Comparison of ENCODE assay signal across 12 cellular contexts in the genomic region with DNA sequence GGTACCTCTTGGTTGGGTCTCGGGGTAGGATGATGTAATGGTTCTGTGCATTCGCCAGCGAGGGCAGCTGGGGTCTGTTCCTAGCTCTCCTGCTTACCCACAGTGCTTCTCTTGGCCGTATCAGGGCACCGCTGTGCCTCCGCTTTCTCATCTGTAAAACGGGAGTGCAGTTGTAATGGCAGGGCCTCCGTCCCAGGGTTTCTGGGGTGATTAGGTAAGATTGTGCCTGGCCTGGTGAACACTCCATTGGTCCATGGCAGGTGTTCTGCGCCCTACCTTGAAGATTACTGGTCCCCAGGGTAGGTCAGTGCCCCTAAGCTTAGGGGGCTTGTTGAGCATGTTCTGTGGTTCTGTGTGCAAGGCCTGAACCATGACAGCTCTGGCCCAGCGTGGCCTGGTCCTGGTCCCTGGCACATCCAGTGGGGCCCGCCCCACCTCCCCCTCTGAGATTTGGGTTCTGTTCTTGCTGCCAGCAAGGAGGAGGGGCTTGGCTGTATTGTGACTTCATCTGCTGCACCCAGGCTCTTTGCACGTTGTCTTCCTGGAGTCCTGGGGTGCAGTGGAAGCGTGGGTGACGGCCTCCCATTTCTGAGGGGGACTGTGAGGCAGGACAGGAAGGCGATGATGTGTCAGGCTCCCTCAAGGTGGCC. TPM values are rescaled to one million over a fixed set of nuclear protein-coding genes. Genes with fewer than 3 reads are reported as not detected.
DNase-seq lines count a peak whose midpoint lies in the region; TF ChIP-seq lines count a peak whose summit lies in the region.
"Had no signal": no experiment of that assay in that cellular context is flagged by ENCODE, and none has a peak within 500 bp of the region (broad histone marks: within the 10 kb centered on the region; RNA-seq: fewer than 3 reads in every experiment).

No MANE protein-coding gene starts in this region.

- H2BK120ac ChIP-seq in neuronal stem cell (ENCODE audit: low read depth, low read length) = no peak overlapping the region

- peak overlapping the region; percentile 89 for H2AK5ac ChIP-seq in neuronal stem cell (ENCODE audit: low read depth, low read length)

- TF ChIP-seq CTCF in dorsolateral prefrontal cortex (IDR thresholded peaks at IDR 0.05 in 54 of 56, conservative IDR thresholded peaks at IDR 0.05 in 2 of 56; ENCODE audit: low read depth in 1 of 56, partially characterized antibody in 56 of 56) (no peak), mammary epithelial cell (conservative IDR thresholded peaks at IDR 0.05 in 1 of 2, IDR thresholded peaks at IDR 0.05 in 1 of 2; ENCODE audit: extremely low read depth in 1 of 2, insufficient read depth in 1 of 2, low read depth in 1 of 2, low read length in 2 of 2) (no peak)

- dilution Hi-C loops in mammary epithelial cell (cut with HindIII; ENCODE audit: low sequenced_read_pairs) = loop anchor here (5.0 kb wide), 1 partner anchor 75 kb away; a partner anchor contains a TSS

- no TSS peak for BruUV-seq in mammary epithelial cell (replicated peaks; lab: Mats Ljungman, UMichigan)

- CTCF ChIA-PET in mammary epithelial cell (lab: Charles Lee; ENCODE audit: low non-redundant PET) = no interaction called here

- peak overlapping the region; percentile 94 for H3K14ac ChIP-seq in neuronal stem cell (ENCODE audit: low read length)

- peak overlapping the region; percentile 0 for H3K9ac ChIP-seq in HUES6 (ENCODE audit: low read length)
- H3K9ac ChIP-seq in neuronal stem cell (ENCODE audit: low read depth, low read length, poor library complexity) = no peak overlapping the region
- no peak overlapping the region for H3K9ac ChIP-seq in mammary epithelial cell (ENCODE audit: insufficient read depth, low read length)

- H3K79me2 ChIP-seq in mammary epithelial cell (ENCODE audit: insufficient read depth, low read length) = no peaks in the 10 kb centered on the region

- intact Hi-C loops in dorsolateral prefrontal cortex (cut with DNase I) = no loop called here
- intact Hi-C loops in mammary epithelial cell (cut with micrococcal nuclease) = no loop called here

- H3K4me2 ChIP-seq in neuronal stem cell (ENCODE audit: insufficient read depth, low read length, poor library complexity, severe bottlenecking) (no peak overlapping the region), mammary epithelial cell (ENCODE audit: insufficient read depth, low read depth, low read length) (no peak overlapping the region)

- H3K4me1 ChIP-seq in HUES6 (ENCODE audit: control insufficient read depth, insufficient read depth, low read length) (peaks cover 66% of the 10 kb centered on the region), neuronal stem cell (ENCODE audit: control insufficient read depth in 2 of 2, insufficient read depth in 1 of 2, low read depth in 1 of 2, low read length in 2 of 2) (peaks cover 21 to 27% of the 10 kb centered on the region in 2 donors), mammary epithelial cell (ENCODE audit: insufficient read depth, low read length) (no peaks in the 10 kb centered on the region)
- H3K4me1 ChIP-seq in effector memory CD4-positive, alpha-beta T cell (ENCODE audit: control insufficient read depth, insufficient read depth, low read length, poor library complexity, severe bottlenecking) = peaks cover 4% of the 10 kb centered on the region

- in situ Hi-C loops in mammary epithelial cell (cut with MboI; ENCODE audit: low sequenced_read_pairs in 2 of 2) = no loop called here

- H3K9me3 ChIP-seq in HUES6 (ENCODE audit: control insufficient read depth, insufficient read depth, low read depth, low read length) = no peaks in the 10 kb centered on the region
- peaks cover 0 to 2% of the 10 kb centered on the region in 2 donors for H3K9me3 ChIP-seq in neuronal stem cell (replicated peaks in 1 of 2; ENCODE audit: control insufficient read depth in 2 of 2, insufficient read depth in 1 of 2, low read depth in 1 of 2, low read length in 2 of 2)
- no peaks in the 10 kb centered on the region for H3K9me3 ChIP-seq in mammary epithelial cell (replicated peaks; ENCODE audit: insufficient read depth, low read length)
- no peaks in the 10 kb centered on the region for H3K9me3 ChIP-seq in effector memory CD4-positive, alpha-beta T cell (ENCODE audit: control insufficient read depth, low read length)
- H3K9me3 ChIP-seq: left ventricle myocardium inferior had no signal

- peak in 2 of 10 donors; percentile 57 to 66 for DNase-seq in dorsolateral prefrontal cortex
- DNase-seq in neuronal stem cell (ENCODE audit: low spot score) = no peak
- DNase-seq in mammary epithelial cell = no peak
- DNase-seq in effector memory CD4-positive, alpha-beta T cell = no peak
- no peak for DNase-seq in NCI-H1436 treated with DMSO at 0.1 percent for 48 hours (lab: John Stamatoyannopoulos, UW)
- DNase-seq: amniotic stem cell; glutamatergic neuron; left ventricle myocardium inferior; NCI-H2107; stimulated activated CD4-positive, alpha-beta T cell treated with anti-CD3 and anti-CD28 coated beads, Interleukin-2, amount 100 ng/mL, for 48 hours; stimulated activated naive CD4-positive, alpha-beta T cell had no signal

- no peak overlapping the region for H3K4ac ChIP-seq in neuronal stem cell (ENCODE audit: low read length)

- H2BK5ac ChIP-seq in neuronal stem cell (ENCODE audit: low read length) = no peak overlapping the region

- H3K27me3 ChIP-seq in HUES6 (ENCODE audit: control insufficient read depth, insufficient read depth, low read length) (peaks cover 18% of the 10 kb centered on the region), dorsolateral prefrontal cortex (no peaks in the 10 kb centered on the region), neuronal stem cell (ENCODE audit: control insufficient read depth in 3 of 3, insufficient read depth in 3 of 3, low read depth in 1 of 3, low read length in 3 of 3) (peaks cover 0 to 16% (median 0%) of the 10 kb centered on the region in 3 experiments), mammary epithelial cell (ENCODE audit: insufficient read depth, low read length) (peaks cover 3% of the 10 kb centered on the region)
- peaks cover 4% of the 10 kb centered on the region for H3K27me3 ChIP-seq in effector memory CD4-positive, alpha-beta T cell (replicated peaks; ENCODE audit: control insufficient read depth, insufficient read depth, low read length, poor library complexity, severe bottlenecking)

- H2BK12ac ChIP-seq in neuronal stem cell (ENCODE audit: low read length) = peak overlapping the region; percentile 94

- peak overlapping the region; percentile 56 for H2BK15ac ChIP-seq in neuronal stem cell (ENCODE audit: low read length)

- H4K8ac ChIP-seq in neuronal stem cell (ENCODE audit: low read depth, low read length) = no peak overlapping the region

- H3K27ac ChIP-seq in HUES6 (ENCODE audit: low read depth, low read length) (no peak overlapping the region), dorsolateral prefrontal cortex (peak overlapping the region in 58 of 59 donors; percentile 30 to 99 (median 94)), neuronal stem cell (replicated peaks; ENCODE audit: low read length) (no peak overlapping the region), mammary epithelial cell (ENCODE audit: insufficient read depth, low read depth, low read length) (no peak overlapping the region)
- no peak overlapping the region for H3K27ac ChIP-seq in effector memory CD4-positive, alpha-beta T cell (ENCODE audit: insufficient read depth, low read length, poor library complexity, severe bottlenecking)
- H3K27ac ChIP-seq: left ventricle myocardium inferior had no signal

- no peaks in the 10 kb centered on the region for H3K36me3 ChIP-seq in HUES6 (ENCODE audit: control insufficient read depth, insufficient read depth, low read length)
- H3K36me3 ChIP-seq in neuronal stem cell (replicated peaks in 1 of 2; ENCODE audit: control insufficient read depth in 2 of 2, insufficient read depth in 2 of 2, low read length in 2 of 2) = no peaks in the 10 kb centered on the region
- no peaks in the 10 kb centered on the region for H3K36me3 ChIP-seq in mammary epithelial cell (ENCODE audit: insufficient read depth, low read length)
- H3K36me3 ChIP-seq in effector memory CD4-positive, alpha-beta T cell (ENCODE audit: control insufficient read depth, insufficient read depth, low read length) = no peaks in the 10 kb centered on the region
- H3K36me3 ChIP-seq: left ventricle myocardium inferior had no signal

- peak overlapping the region; percentile 44 for H3K23ac ChIP-seq in neuronal stem cell (ENCODE audit: low read depth, low read length, poor library complexity)

- WGBS in neuronal stem cell (ENCODE audit: extremely low coverage in 2 of 2, insufficient read length in 2 of 2, insufficient replicate concordance in 1 of 2), 2 donors = no CpG with 5 or more reads among the region's 15 CpGs
- WGBS in mammary epithelial cell (ENCODE audit: low coverage, missing lambda C conversion rate) = 84% methylated on average over 12 of the region's 15 CpGs

- H4K20me1 ChIP-seq in mammary epithelial cell (ENCODE audit: insufficient read depth, low read length) = no peaks in the 10 kb centered on the region

- H3K4me3 ChIP-seq in HUES6 (ENCODE audit: low read depth, low read length) = no peak overlapping the region
- peak overlapping the region in 51 of 59 donors; percentile 2 to 84 (median 65) for H3K4me3 ChIP-seq in dorsolateral prefrontal cortex
- H3K4me3 ChIP-seq in neuronal stem cell (ENCODE audit: low read length in 2 of 2) = no peak overlapping the region
- no peak overlapping the region for H3K4me3 ChIP-seq in mammary epithelial cell (replicated peaks in 1 of 3; ENCODE audit: insufficient read depth in 1 of 3, low read depth in 2 of 3, low read length in 3 of 3)
- no peak overlapping the region for H3K4me3 ChIP-seq in effector memory CD4-positive, alpha-beta T cell (ENCODE audit: insufficient read depth, low read depth, low read length, poor library complexity, severe bottlenecking)
- H3K4me3 ChIP-seq: left ventricle myocardium inferior had no signal

- H2AFZ ChIP-seq in neuronal stem cell (ENCODE audit: low read length) (no peak overlapping the region), mammary epithelial cell (ENCODE audit: low read depth, low read length) (no peak overlapping the region)

- H3K79me1 ChIP-seq in neuronal stem cell (ENCODE audit: low read depth, low read length) = peaks cover 5% of the 10 kb centered on the region

- peak overlapping the region; percentile 85 for H4K91ac ChIP-seq in neuronal stem cell (ENCODE audit: low read depth, low read length, poor library complexity)

- peak overlapping the region; percentile 52 for H3K18ac ChIP-seq in neuronal stem cell (ENCODE audit: low read length)

RNA-seq across cellular contexts. Expression of a gene that starts 4.9 kb away (rescaled TPM):
- total RNA-seq in dorsolateral prefrontal cortex (100 to 1,000 TPM in 87 of 120 experiments, 10 to 100 TPM in 33; 23.0 to 708 (median 141) TPM), mammary epithelial cell (under 1 TPM; under 0.01 to 0.26 TPM)
- 5.7 TPM for polyA plus RNA-seq in neuronal stem cell (2013, experiment 1 of 2)
- polyA plus RNA-seq in neuronal stem cell (2013, experiment 2 of 2) = 6.0 TPM
- 0.16 TPM for polyA plus RNA-seq in mammary epithelial cell
- polyA minus RNA-seq in mammary epithelial cell = not detected

RNA-seq across cellular contexts. Expression of a gene that starts 35.1 kb away (rescaled TPM):
- 100 to 1,000 TPM in 1 of 120 experiments, 10 to 100 TPM in 119; 40.6 to 123 (median 65.5) TPM for total RNA-seq in dorsolateral prefrontal cortex
- 258 TPM for polyA plus RNA-seq in neuronal stem cell (2013, experiment 1 of 2)
- 242 TPM for polyA plus RNA-seq in neuronal stem cell (2013, experiment 2 of 2)
- 10 to 100 TPM; 48.2 to 99.7 TPM for total RNA-seq in mammary epithelial cell
- polyA plus RNA-seq in mammary epithelial cell = 202 TPM
- 79.7 TPM for polyA minus RNA-seq in mammary epithelial cell

RNA-seq across cellular contexts. Expression of a gene that starts 35.4 kb away (rescaled TPM):
- 10 to 100 TPM in 100 of 120 experiments, 1 to 10 TPM in 20; 4.7 to 24.3 (median 13.8) TPM for total RNA-seq in dorsolateral prefrontal cortex
- polyA plus RNA-seq in neuronal stem cell (2013, experiment 1 of 2) = 30.6 TPM
- polyA plus RNA-seq in neuronal stem cell (2013, experiment 2 of 2) = 31.0 TPM
- total RNA-seq in mammary epithelial cell = 10 to 100 TPM; 11.7 to 46.1 TPM
- polyA plus RNA-seq in mammary epithelial cell = 65.0 TPM
- 96.1 TPM for polyA minus RNA-seq in mammary epithelial cell

RNA-seq across cellular contexts. Expression of a gene that starts 59.5 kb away (rescaled TPM):
- 100 to 1,000 TPM in 23 of 120 experiments, 10 to 100 TPM in 97; 47.3 to 195 (median 80.7) TPM for total RNA-seq in dorsolateral prefrontal cortex
- 171 TPM for polyA plus RNA-seq in neuronal stem cell (2013, experiment 1 of 2)
- polyA plus RNA-seq in neuronal stem cell (2013, experiment 2 of 2) = 174 TPM
- total RNA-seq in mammary epithelial cell = 10 to 100 TPM; 32.9 to 38.8 TPM
- polyA plus RNA-seq in mammary epithelial cell = 56.1 TPM
- polyA minus RNA-seq in mammary epithelial cell = 31.0 TPM

Comparison
In these comparisons a context has a peak if more than half of its experiments do, and no peak if none do; other contexts are left out.
1. H3K27ac ChIP-seq: peak in dorsolateral prefrontal cortex (58 of 59); none in HUES6 (single experiment), neuronal stem cell (single experiment), mammary epithelial cell (single experiment) and effector memory CD4-positive, alpha-beta T cell (single experiment).
2. H3K4me3 ChIP-seq: peak in dorsolateral prefrontal cortex (51 of 59); none in HUES6 (single experiment), neuronal stem cell (0 of 2), mammary epithelial cell (0 of 3) and effector memory CD4-positive, alpha-beta T cell (single experiment).
3. RNA of a gene that starts 4.9 kb away (total RNA-seq): 23.0 to 708 TPM in dorsolateral prefrontal cortex; under 0.01 to 0.26 TPM in mammary epithelial cell; every median in the first group is over 10 times any median in the second.